In genomic region chr5:23506329-23507236, GRCh38 we compare ENCODE assay signal across 10 cellular contexts. TPM values are rescaled to one million over a fixed set of nuclear protein-coding genes. Genes with fewer than 3 reads are reported as not detected.
DNase-seq lines count a peak whose midpoint lies in the region; ATAC-seq, FAIRE-seq and TF ChIP-seq lines count a peak whose summit lies in the region.
"Had no signal": no experiment of that assay in that cellular context is flagged by ENCODE, and none has a peak within 500 bp of the region (broad histone marks: within the 10 kb centered on the region; RNA-seq: fewer than 3 reads in every experiment).

No MANE protein-coding gene starts in this region.

- H3K27me3 Mint-ChIP-seq in CD4-positive, alpha-beta T cell: no peaks in the 10 kb centered on the region
- H3K27me3 Mint-ChIP-seq in WTC11 (ENCODE audit: low read depth): peaks cover 16% of the 10 kb centered on the region
- H3K27me3 Mint-ChIP-seq in activated T-helper 1 cell treated with anti-CD3 and anti-CD28 coated beads, Interleukin-12 subunit alpha, Interleukin-12 subunit beta, Interleukin-2, Interleukin-4 antibody, amounts not matched to agents 30 ng/mL and 10 ng/mL and 1 ng/mL, durations not matched to agents 14 hours and 24 hours and 36 hours (ENCODE audit: insufficient read depth): no peaks in the 10 kb centered on the region
- H3K27me3 Mint-ChIP-seq: stimulated activated naive CD8-positive, alpha-beta T cell treated with anti-CD3 and anti-CD28 coated beads, Interleukin-15, Interleukin-2, amounts not matched to agents 100 ng/mL and 50 ng/mL, for 24 hours had no signal

- CTCF ChIA-PET in CD4-positive, alpha-beta T cell (lab: Charles Lee): no interaction called here
- CTCF ChIA-PET in WTC11 (lab: Charles Lee): interaction anchor here (0.8 to 1.3 kb wide), 3 partner anchors 154 to 298 kb away, joined by 4 to 6 read pairs (median 5); no protein-coding TSS in a partner anchor

- no peak for DNase-seq in CD4-positive, alpha-beta T cell
- peak; percentile 89 for DNase-seq in NCI-H1092 treated with DMSO at 0.1 percent for 48 hours (lab: John Stamatoyannopoulos, UW)
- DNase-seq in WTC11 (ENCODE audit: low spot score): peak; percentile 51
- no peak for DNase-seq in left lung
- DNase-seq in activated T-helper 1 cell treated with anti-CD3 and anti-CD28 coated beads, Interleukin-12 subunit alpha, Interleukin-12 subunit beta, Interleukin-2, Interleukin-4 antibody, amounts not matched to agents 30 ng/mL and 10 ng/mL and 1 ng/mL, durations not matched to agents 14 hours and 24 hours and 36 hours (ENCODE audit: low spot score): no peak
- no peak for DNase-seq in activated CD4-positive, alpha-beta T cell treated with anti-CD3 and anti-CD28 coated beads for 1 hour
- DNase-seq in D721Med (ENCODE audit: insufficient read length, low spot score): no peak
- DNase-seq: immature natural killer cell had no signal

- H3K4me3 Mint-ChIP-seq in CD4-positive, alpha-beta T cell: peak overlapping the region; percentile 87
- peak overlapping the region; percentile 76 for H3K4me3 Mint-ChIP-seq in WTC11
- H3K4me3 Mint-ChIP-seq in activated T-helper 1 cell treated with anti-CD3 and anti-CD28 coated beads, Interleukin-12 subunit alpha, Interleukin-12 subunit beta, Interleukin-2, Interleukin-4 antibody, amounts not matched to agents 30 ng/mL and 10 ng/mL and 1 ng/mL, durations not matched to agents 14 hours and 24 hours and 36 hours: no peak overlapping the region
- H3K4me3 Mint-ChIP-seq: immature natural killer cell; stimulated activated naive CD8-positive, alpha-beta T cell treated with anti-CD3 and anti-CD28 coated beads, Interleukin-15, Interleukin-2, amounts not matched to agents 100 ng/mL and 50 ng/mL, for 24 hours had no signal

- no peaks in the 10 kb centered on the region for H3K4me1 ChIP-seq in left lung

- H3K9me3 Mint-ChIP-seq in CD4-positive, alpha-beta T cell: peaks cover 7% of the 10 kb centered on the region
- H3K9me3 Mint-ChIP-seq in WTC11: peaks cover 28% of the 10 kb centered on the region
- peaks cover 37% of the 10 kb centered on the region for H3K9me3 Mint-ChIP-seq in activated T-helper 1 cell treated with anti-CD3 and anti-CD28 coated beads, Interleukin-12 subunit alpha, Interleukin-12 subunit beta, Interleukin-2, Interleukin-4 antibody, amounts not matched to agents 30 ng/mL and 10 ng/mL and 1 ng/mL, durations not matched to agents 14 hours and 24 hours and 36 hours

- H3K4me3 ChIP-seq in left lung: no peak overlapping the region

- no peaks in the 10 kb centered on the region for H3K36me3 ChIP-seq in left lung

- intact Hi-C loops in CD4-positive, alpha-beta T cell (cut with DNase I, micrococcal nuclease): no loop called here
- intact Hi-C loops in left lung (cut with DNase I): no loop called here
- intact Hi-C loops in activated T-helper 1 cell treated with anti-CD3 and anti-CD28 coated beads, Interleukin-12 subunit alpha, Interleukin-12 subunit beta, Interleukin-2, Interleukin-4 antibody, amounts not matched to agents 30 ng/mL and 10 ng/mL and 1 ng/mL, durations not matched to agents 14 hours and 24 hours and 36 hours (cut with micrococcal nuclease): no loop called here

- peak overlapping the region; percentile 82 for H3K27ac Mint-ChIP-seq in CD4-positive, alpha-beta T cell
- peak overlapping the region; percentile 88 for H3K27ac Mint-ChIP-seq in WTC11
- H3K27ac Mint-ChIP-seq in activated T-helper 1 cell treated with anti-CD3 and anti-CD28 coated beads, Interleukin-12 subunit alpha, Interleukin-12 subunit beta, Interleukin-2, Interleukin-4 antibody, amounts not matched to agents 30 ng/mL and 10 ng/mL and 1 ng/mL, durations not matched to agents 14 hours and 24 hours and 36 hours: no peak overlapping the region
- H3K27ac Mint-ChIP-seq: immature natural killer cell; stimulated activated naive CD8-positive, alpha-beta T cell treated with anti-CD3 and anti-CD28 coated beads, Interleukin-15, Interleukin-2, amounts not matched to agents 100 ng/mL and 50 ng/mL, for 24 hours had no signal

- peak; percentile 68 for ATAC-seq in CD4-positive, alpha-beta T cell (ENCODE audit: poor library complexity)
- ATAC-seq in WTC11 (peak; percentile 79), left lung (peak; percentile 54), GM19324 (IDR thresholded peaks at IDR 0.05; ENCODE audit: low FRiP score, unreplicated experiment) (no peak)

- FAIRE-seq in D721Med (lab: Jason Lieb, UNC): no peak

- H3K27me3 ChIP-seq in CD4-positive, alpha-beta T cell (ENCODE audit: control insufficient read depth, insufficient read depth, low read length): no peaks in the 10 kb centered on the region
- no peaks in the 10 kb centered on the region for H3K27me3 ChIP-seq in left lung

- no peaks in the 10 kb centered on the region for H3K9me3 ChIP-seq in CD4-positive, alpha-beta T cell (ENCODE audit: control insufficient read depth, low read length)
- H3K9me3 ChIP-seq in left lung: peaks cover 0 to 12% of the 10 kb centered on the region in 2 donors

- H3K4me1 Mint-ChIP-seq in CD4-positive, alpha-beta T cell (ENCODE audit: low read depth): no peaks in the 10 kb centered on the region
- no peaks in the 10 kb centered on the region for H3K4me1 Mint-ChIP-seq in WTC11
- H3K4me1 Mint-ChIP-seq in activated T-helper 1 cell treated with anti-CD3 and anti-CD28 coated beads, Interleukin-12 subunit alpha, Interleukin-12 subunit beta, Interleukin-2, Interleukin-4 antibody, amounts not matched to agents 30 ng/mL and 10 ng/mL and 1 ng/mL, durations not matched to agents 14 hours and 24 hours and 36 hours (ENCODE audit: low read depth): no peaks in the 10 kb centered on the region
- H3K4me1 Mint-ChIP-seq: immature natural killer cell had no signal

- no peaks in the 10 kb centered on the region for H3K36me3 Mint-ChIP-seq in CD4-positive, alpha-beta T cell (ENCODE audit: low read depth)
- peaks cover 5% of the 10 kb centered on the region; the same call in 1 of the 2 replicates for H3K36me3 Mint-ChIP-seq in WTC11
- H3K36me3 Mint-ChIP-seq in activated T-helper 1 cell treated with anti-CD3 and anti-CD28 coated beads, Interleukin-12 subunit alpha, Interleukin-12 subunit beta, Interleukin-2, Interleukin-4 antibody, amounts not matched to agents 30 ng/mL and 10 ng/mL and 1 ng/mL, durations not matched to agents 14 hours and 24 hours and 36 hours (ENCODE audit: low read depth): no peaks in the 10 kb centered on the region

- POLR2A ChIA-PET in CD4-positive, alpha-beta T cell (lab: Charles Lee): no interaction called here
- POLR2A ChIA-PET in WTC11 (lab: Charles Lee): no interaction called here

- H3K27ac ChIP-seq in CD4-positive, alpha-beta T cell (ENCODE audit: low read depth, low read length): no peak overlapping the region
- no peak overlapping the region for H3K27ac ChIP-seq in left lung

- no peak for TF ChIP-seq CTCF in CD4-positive, alpha-beta T cell (IDR thresholded peaks at IDR 0.05)
- no peak for TF ChIP-seq CTCF in WTC11 (IDR thresholded peaks at IDR 0.05)
- TF ChIP-seq CTCF in left lung (IDR thresholded peaks at IDR 0.05): no peak
- TF ChIP-seq CTCF in D721Med (IDR thresholded peaks at IDR 0.05; ENCODE audit: insufficient read depth, missing control alignments): no peak

TF ChIP-seq in WTC11, 78 proteins besides CTCF, POLR2A, EP300 and RAD21 (continues in another document):
- TF ChIP-seq E2F1 (CRISPR knock-in tag; IDR thresholded peaks at IDR 0.05): no peak
- no peak for TF ChIP-seq SMAD3 (CRISPR knock-in tag; IDR thresholded peaks at IDR 0.05; ENCODE audit: borderline replicate concordance)
- TF ChIP-seq ATF2 (CRISPR knock-in tag; IDR thresholded peaks at IDR 0.05; ENCODE audit: borderline replicate concordance, low read depth): no peak
- TF ChIP-seq FOXP4 (CRISPR knock-in tag; IDR thresholded peaks at IDR 0.05): no peak
- TF ChIP-seq RELA (CRISPR knock-in tag; IDR thresholded peaks at IDR 0.05; ENCODE audit: borderline replicate concordance): no peak
- TF ChIP-seq ZNF317 (CRISPR knock-in tag; IDR thresholded peaks at IDR 0.05; ENCODE audit: borderline replicate concordance, low read depth): no peak

RNA-seq across cellular contexts. Expression of gene PRDM9, which starts 0.8 kb away (rescaled TPM):
- not detected for total RNA-seq in CD4-positive, alpha-beta T cell
- total RNA-seq in WTC11 (2021) (0.15 TPM in 1 of 3 replicates, not detected in the others), left lung (not detected)
- not detected in 2 replicates for total RNA-seq in activated T-helper 1 cell treated with anti-CD3 and anti-CD28 coated beads, Interleukin-12 subunit alpha, Interleukin-12 subunit beta, Interleukin-2, Interleukin-4 antibody, amounts not matched to agents 30 ng/mL and 10 ng/mL and 1 ng/mL, durations not matched to agents 14 hours and 24 hours and 36 hours

Comparison
In these comparisons a context has a peak if more than half of its experiments do, and no peak if none do; other contexts are left out.
1. DNase-seq: peak in NCI-H1092 treated with DMSO at 0.1 percent for 48 hours (single experiment) and WTC11 (single experiment); none in CD4-positive, alpha-beta T cell (0 of 10), left lung (0 of 2), activated T-helper 1 cell treated with anti-CD3 and anti-CD28 coated beads, Interleukin-12 subunit alpha, Interleukin-12 subunit beta, Interleukin-2, Interleukin-4 antibody, amounts not matched to agents 30 ng/mL and 10 ng/mL and 1 ng/mL, durations not matched to agents 14 hours and 24 hours and 36 hours (single experiment), activated CD4-positive, alpha-beta T cell treated with anti-CD3 and anti-CD28 coated beads for 1 hour (single experiment) and D721Med (single experiment).